11 cellular contexts compared by ENCODE assay signal in genomic region chr6:140956567-140957306, GRCh38.
DNase-seq lines count a peak whose midpoint lies in the region; ATAC-seq, FAIRE-seq and TF ChIP-seq lines count a peak whose summit lies in the region.
"Had no signal": no experiment of that assay in that cellular context is flagged by ENCODE, and none has a peak within 500 bp of the region (broad histone marks: within the 10 kb centered on the region; RNA-seq: fewer than 3 reads in every experiment).

No MANE protein-coding gene starts in this region.

- CTCF ChIA-PET in Calu3 (lab: Charles Lee) = no interaction called here

- no peak for TF ChIP-seq CTCF in Calu3 (IDR thresholded peaks at IDR 0.05; ENCODE audit: unreplicated experiment)

- no peak overlapping the region for H3K27ac Mint-ChIP-seq in Calu3 (ENCODE audit: unreplicated experiment)

- ATAC-seq in GM18909 (IDR thresholded peaks at IDR 0.05; ENCODE audit: poor library complexity, unreplicated experiment) = no peak
- ATAC-seq: HepG2 had no signal

- intact Hi-C loops in Calu3 (cut with micrococcal nuclease; ENCODE audit: unreplicated experiment) = no loop called here

- no peaks in the 10 kb centered on the region for H3K27me3 Mint-ChIP-seq in Calu3 (ENCODE audit: unreplicated experiment)

- no peaks in the 10 kb centered on the region for H3K9me3 Mint-ChIP-seq in Calu3 (ENCODE audit: low read depth, unreplicated experiment)

- no TSS peak for BruUV-seq in Calu3 (replicated peaks; lab: Mats Ljungman, UMichigan)

- H3K4me1 Mint-ChIP-seq in Calu3 (ENCODE audit: low read depth, unreplicated experiment) = no peaks in the 10 kb centered on the region

- DNase-seq in GM03348 (ENCODE audit: low spot score) (peak; percentile 23), NCI-H2081 (lab: John Stamatoyannopoulos, UW) (peak; percentile 74 to 94), amniotic epithelial cell (ENCODE audit: low read depth) (peak; percentile 19), occipital lobe (lab: John Stamatoyannopoulos, UW) (peak; percentile 0), GM19239 (ENCODE audit: insufficient read length, low spot score) (no peak), Calu3 (no peak), kidney glomerular epithelial cell (lab: John Stamatoyannopoulos, UW) (no peak)
- DNase-seq: activated T-cell treated with anti-CD3 and anti-CD28 coated beads, Interleukin-2, amount 50 U/mL, for 1 hour; stimulated activated CD4-positive, alpha-beta T cell treated with anti-CD3 and anti-CD28 coated beads, Interleukin-4, amount 100 ng/mL, for 1 hour had no signal

- FAIRE-seq in GM19239 (lab: Jason Lieb, UNC) = no peak
- FAIRE-seq: HepG2 had no signal

- no peaks in the 10 kb centered on the region for H3K36me3 Mint-ChIP-seq in Calu3 (ENCODE audit: insufficient read depth, unreplicated experiment)

- no peak overlapping the region for H3K4me3 Mint-ChIP-seq in Calu3 (ENCODE audit: low read depth, unreplicated experiment)

Comparison
In these comparisons a context has a peak if more than half of its experiments do, and no peak if none do; other contexts are left out.
1. DNase-seq: peak in GM03348 (single experiment), NCI-H2081 (2 of 2), amniotic epithelial cell (single experiment) and occipital lobe (single experiment); none in GM19239 (single experiment), Calu3 (single experiment) and kidney glomerular epithelial cell (single experiment).